In the genomic region with DNA sequence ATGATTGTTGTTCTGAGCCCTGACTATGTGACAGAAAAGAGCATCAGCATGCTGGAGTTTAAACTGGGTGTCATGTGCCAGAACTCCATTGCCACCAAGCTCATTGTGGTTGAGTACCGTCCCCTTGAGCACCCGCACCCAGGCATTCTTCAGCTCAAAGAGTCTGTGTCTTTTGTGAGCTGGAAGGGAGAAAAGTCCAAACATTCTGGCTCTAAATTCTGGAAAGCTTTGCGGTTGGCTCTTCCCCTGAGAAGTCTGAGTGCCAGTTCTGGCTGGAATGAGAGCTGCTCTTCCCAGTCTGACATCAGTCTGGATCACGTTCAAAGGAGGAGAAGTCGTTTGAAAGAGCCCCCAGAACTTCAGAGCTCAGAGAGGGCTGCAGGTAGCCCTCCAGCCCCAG, we compare ENCODE assay signal across 18 cellular contexts.
DNase-seq lines count a peak whose midpoint lies in the region; ATAC-seq, FAIRE-seq and TF ChIP-seq lines count a peak whose summit lies in the region.
"Had no signal": no experiment of that assay in that cellular context is flagged by ENCODE, and none has a peak within 500 bp of the region (broad histone marks: within the 10 kb centered on the region; RNA-seq: fewer than 3 reads in every experiment).

No MANE protein-coding gene starts in this region.

- ATAC-seq in left lobe of liver (peak; percentile 80), omental fat pad (ENCODE audit: low FRiP score) (no peak), HG03469 (IDR thresholded peaks at IDR 0.05; ENCODE audit: unreplicated experiment) (no peak)
- ATAC-seq: A549; CD8-positive, alpha-beta T cell had no signal

- no peak for DNase-seq in left lobe of liver (ENCODE audit: low spot score)
- DNase-seq in myocyte (ENCODE audit: low read depth), result peak; percentile 36
- DNase-seq in pons (ENCODE audit: low spot score), result peak; percentile 3
- no peak for DNase-seq in urothelium cell line (ENCODE audit: low spot score)
- DNase-seq in omental fat pad (ENCODE audit: low spot score), result no peak
- DNase-seq: AML-193; Caco-2; Calu3; CD4-positive, alpha-beta T cell; CD8-positive, alpha-beta T cell; DMS79 treated with DMSO at 0.1 percent for 48 hours; GF-D8 had no signal

- TF ChIP-seq CTCF in omental fat pad (IDR thresholded peaks at IDR 0.05), result no peak

- FAIRE-seq in urothelium cell line (lab: Jason Lieb, UNC), result no peak
- FAIRE-seq: A549, D721Med, G401.6, GM12891, GM19239 had no signal

Comparison
In these comparisons a context has a peak if more than half of its experiments do, and no peak if none do; other contexts are left out.
1. DNase-seq: peak in myocyte (single experiment) and pons (single experiment); none in left lobe of liver (single experiment), urothelium cell line (single experiment) and omental fat pad (single experiment).